ENCODE assay signal across 26 cellular contexts in genomic region chr19:33212773-33213172, GRCh38. TPM values are rescaled to one million over a fixed set of nuclear protein-coding genes. Genes with fewer than 3 reads are reported as not detected.
DNase-seq lines count a peak whose midpoint lies in the region; ATAC-seq, FAIRE-seq and TF ChIP-seq lines count a peak whose summit lies in the region.
"Had no signal": no experiment of that assay in that cellular context is flagged by ENCODE, and none has a peak within 500 bp of the region (broad histone marks: within the 10 kb centered on the region; RNA-seq: fewer than 3 reads in every experiment).

No MANE protein-coding gene starts in this region.

- no peaks in the 10 kb centered on the region for H3K36me3 ChIP-seq in BE2C
- H3K36me3 ChIP-seq in H7 (replicated peaks; ENCODE audit: control insufficient read depth, insufficient read depth, low read length) = no peaks in the 10 kb centered on the region
- H3K36me3 ChIP-seq in HepG2 (replicated peaks in 1 of 2; ENCODE audit: control insufficient read depth in 1 of 2, insufficient read depth in 2 of 2, low read length in 2 of 2) = no peaks in the 10 kb centered on the region
- peaks cover 2 to 7% of the 10 kb centered on the region in 2 donors for H3K36me3 ChIP-seq in neuronal stem cell (replicated peaks in 1 of 2; ENCODE audit: control insufficient read depth in 2 of 2, insufficient read depth in 2 of 2, low read length in 2 of 2)

- peak; percentile 42 for ATAC-seq in HepG2
- no peak for ATAC-seq in GM21786 (IDR thresholded peaks at IDR 0.05; ENCODE audit: unreplicated experiment)
- no peak for ATAC-seq in HG03457 (IDR thresholded peaks at IDR 0.05; ENCODE audit: unreplicated experiment)
- ATAC-seq: GM23338, HCT116, K562 had no signal

- H4K20me1 ChIP-seq in HepG2 (ENCODE audit: insufficient read depth, low read length) = no peaks in the 10 kb centered on the region

- peak overlapping the region; percentile 73 for H3K23ac ChIP-seq in neuronal stem cell (ENCODE audit: low read depth, low read length, poor library complexity)

- H2BK120ac ChIP-seq in neuronal stem cell (ENCODE audit: low read depth, low read length) = no peak overlapping the region

- H2AFZ ChIP-seq in HepG2 (ENCODE audit: low read length) = no peak overlapping the region
- H2AFZ ChIP-seq in neuronal stem cell (ENCODE audit: low read length) = no peak overlapping the region
- H2AFZ ChIP-seq: GM23338 had no signal

- peak overlapping the region; percentile 58 for H2BK15ac ChIP-seq in neuronal stem cell (ENCODE audit: low read length)

- no peaks in the 10 kb centered on the region for H3K9me3 ChIP-seq in BE2C
- H3K9me3 ChIP-seq in HepG2 (ENCODE audit: low read length) = no peaks in the 10 kb centered on the region
- H3K9me3 ChIP-seq in neuronal stem cell (replicated peaks in 1 of 2; ENCODE audit: control insufficient read depth in 2 of 2, insufficient read depth in 1 of 2, low read depth in 1 of 2, low read length in 2 of 2) = no peaks in the 10 kb centered on the region
- H3K9me3 ChIP-seq: Caco-2 had no signal

- H3K4me1 ChIP-seq in BE2C (no peaks in the 10 kb centered on the region), HepG2 (ENCODE audit: insufficient read depth, low read length) (peaks cover 35% of the 10 kb centered on the region), neuronal stem cell (ENCODE audit: control insufficient read depth in 2 of 2, insufficient read depth in 1 of 2, low read depth in 1 of 2, low read length in 2 of 2) (peaks cover 0 to 2% of the 10 kb centered on the region in 2 donors)
- H3K4me1 ChIP-seq: Caco-2 had no signal

- peak overlapping the region; percentile 24; the same call in 1 of the 2 replicates for H3K4me2 ChIP-seq in HepG2 (ENCODE audit: low read depth, low read length)
- no peak overlapping the region for H3K4me2 ChIP-seq in neuronal stem cell (ENCODE audit: insufficient read depth, low read length, poor library complexity, severe bottlenecking)
- H3K4me2 ChIP-seq: GM23338 had no signal

- no peak for FAIRE-seq in HepG2 (lab: Jason Lieb, UNC)
- FAIRE-seq: A204.1, GM12892, GM18507, H54, K562 had no signal

- no peak for TF ChIP-seq RAD21 in HepG2 (CRISPR knock-in tag; IDR thresholded peaks at IDR 0.05)

- BruUV-seq in HepG2 (replicated peaks; lab: Mats Ljungman, UMichigan) = no TSS peak

- intact Hi-C loops in HepG2 (cut with micrococcal nuclease; ENCODE audit: unreplicated experiment) = no loop called here

- no peak overlapping the region for H3K9ac ChIP-seq in HepG2 (ENCODE audit: insufficient read depth, low read depth, low read length)
- no peak overlapping the region for H3K9ac ChIP-seq in neuronal stem cell (ENCODE audit: low read depth, low read length, poor library complexity)

- no peaks in the 10 kb centered on the region for H3K79me2 ChIP-seq in HepG2 (ENCODE audit: insufficient read depth, low read length)

- no peaks in the 10 kb centered on the region for H3K79me1 ChIP-seq in neuronal stem cell (ENCODE audit: low read depth, low read length)

- H2AK5ac ChIP-seq in neuronal stem cell (ENCODE audit: low read depth, low read length) = peak overlapping the region; percentile 92

- POLR2A ChIA-PET in HepG2 (lab: Yijun Ruan, JAX) = no interaction called here

- peak overlapping the region; percentile 56 for H3K14ac ChIP-seq in neuronal stem cell (ENCODE audit: low read length)

- peak overlapping the region; percentile 71 for H2BK5ac ChIP-seq in neuronal stem cell (ENCODE audit: low read length)

- H4K91ac ChIP-seq in neuronal stem cell (ENCODE audit: low read depth, low read length, poor library complexity) = no peak overlapping the region

- TF ChIP-seq EP300 in HepG2 (IDR thresholded peaks at IDR 0.05; ENCODE audit: low read depth in 2 of 2, low read length in 2 of 2) (no peak), HepG2 (CRISPR knock-in tag; IDR thresholded peaks at IDR 0.05; ENCODE audit: borderline replicate concordance) (no peak)

- peak overlapping the region; percentile 48 for H3K18ac ChIP-seq in neuronal stem cell (ENCODE audit: low read length)

- 23% methylated on average over 5 of the region's 12 CpGs for WGBS in HepG2 (ENCODE audit: low lambda C conversion rate)
- no CpG with 5 or more reads among the region's 12 CpGs for WGBS in neuronal stem cell (ENCODE audit: extremely low coverage in 2 of 2, insufficient read length in 2 of 2, insufficient replicate concordance in 1 of 2), 2 donors

- H3K27me3 ChIP-seq in BE2C = no peaks in the 10 kb centered on the region
- no peaks in the 10 kb centered on the region for H3K27me3 ChIP-seq in H7 (ENCODE audit: control insufficient read depth, insufficient read depth, low read length)
- peaks cover 7 to 14% of the 10 kb centered on the region in 2 experiments; a peak in 3 of 5 replicates for H3K27me3 ChIP-seq in HepG2 (ENCODE audit: control insufficient read depth in 1 of 2, insufficient read depth in 2 of 2, low read length in 2 of 2)
- H3K27me3 ChIP-seq in neuronal stem cell (ENCODE audit: control insufficient read depth in 3 of 3, insufficient read depth in 3 of 3, low read depth in 1 of 3, low read length in 3 of 3) = no peaks in the 10 kb centered on the region

- peak; percentile 8 for DNase-seq in BE2C
- peak; percentile 60 for DNase-seq in H7
- DNase-seq in HepG2 (ENCODE audit: low spot score) = no peak
- DNase-seq in neuronal stem cell (ENCODE audit: low spot score) = no peak
- DNase-seq in activated effector memory CD4-positive, alpha-beta T cell treated with anti-CD3 and anti-CD28 coated beads, Interleukin-2, amount 50 U/mL, for 16 hours = no peak
- DNase-seq: ACHN; Caco-2; CD4-positive, alpha-beta T cell; DMS153; DMS79; GDM1; IMR-90 had no signal

- in situ Hi-C loops in HepG2 (cut with HindIII; ENCODE audit: extremely low pct_ligation_motif_present, low pct_unique_long_range_greater_than_20kb) = no loop called here

- CTCF ChIA-PET in HepG2 (lab: Yijun Ruan, JAX; ENCODE audit: low intra/inter-chr PET ratio, low total read pairs) = no interaction called here

- H3K27ac ChIP-seq in HepG2 (ENCODE audit: extremely low read length, insufficient read depth, low read length) = no peak overlapping the region
- H3K27ac ChIP-seq in neuronal stem cell (replicated peaks; ENCODE audit: low read length) = no peak overlapping the region
- H3K27ac ChIP-seq: C4-2B, HL-60 had no signal

- H3K4me3 ChIP-seq in BE2C (ENCODE audit: low read depth, low read length) (no peak overlapping the region), H7 (ENCODE audit: insufficient read depth, low read depth, low read length) (no peak overlapping the region), HepG2 (replicated peaks in 1 of 3; ENCODE audit: insufficient read depth in 1 of 3, low read depth in 2 of 3, low read length in 3 of 3) (peak overlapping the region in 1 of 3 experiments; percentile 33; a peak in 1 of 6 replicates), neuronal stem cell (ENCODE audit: low read length in 2 of 2) (no peak overlapping the region)
- H3K4me3 ChIP-seq: GM23338, K562 had no signal

- TF ChIP-seq CTCF in BE2C (IDR thresholded peaks at IDR 0.05; ENCODE audit: low read depth, low read length) (no peak), HepG2 (CRISPR knock-in tag; IDR thresholded peaks at IDR 0.05) (no peak)

- TF ChIP-seq POLR2A in HepG2 (IDR thresholded peaks at IDR 0.05; ENCODE audit: insufficient read depth in 1 of 2, low read depth in 2 of 2, low read length in 2 of 2) = no peak

- no peak overlapping the region for H4K8ac ChIP-seq in neuronal stem cell (ENCODE audit: low read depth, low read length)

- H2BK12ac ChIP-seq in neuronal stem cell (ENCODE audit: low read length) = peak overlapping the region; percentile 73

- no peak overlapping the region for H3K4ac ChIP-seq in neuronal stem cell (ENCODE audit: low read length)

RNA-seq across cellular contexts. Expression of gene SLC7A10, which starts 12.9 kb away (rescaled TPM):
- not detected for polyA plus RNA-seq in BE2C (2012; ENCODE audit: insufficient read depth, insufficient read length, low read depth)
- total RNA-seq in H7 (2014; rRNA removed; shearing (Covaris generic)) = 2.4 and 3.0 TPM in 2 replicates
- total RNA-seq in HepG2 (2016; rRNA removed; fragmentation: Illumina TruSeq; extraction: Trizol) = 0.41 and 2.2 TPM in 2 replicates
- 2.6 and 2.7 TPM in 2 replicates for total RNA-seq in HepG2 (2016; cell fraction: cytosol; rRNA removed; fragmentation: Illumina TruSeq; extraction: Trizol; ENCODE audit: low read depth)
- 0.51 and 1.7 TPM in 2 replicates for total RNA-seq in HepG2 (2016; cell fraction: insoluble cytoplasmic fraction; rRNA removed; fragmentation: Illumina TruSeq; extraction: Trizol)
- 1.5 and 1.7 TPM in 2 replicates for total RNA-seq in HepG2 (2016; cell fraction: membrane; rRNA removed; fragmentation: Illumina TruSeq; extraction: Trizol)
- total RNA-seq in HepG2 (2016; cell fraction: nucleus; rRNA removed; fragmentation: Illumina TruSeq; extraction: Trizol) = 1.7 and 2.4 TPM in 2 replicates
- polyA plus RNA-seq in HepG2 (2011; rRNA removed) = 1.1 TPM in 2 replicates
- 0.85 and 1.0 TPM in 2 replicates for polyA plus RNA-seq in HepG2 (2011; cell fraction: cytosol; rRNA removed)
- polyA plus RNA-seq in HepG2 (2011; cell fraction: nucleus; rRNA removed) = 4.6 and 6.0 TPM in 2 replicates
- 0.63 and 0.66 TPM in 2 replicates for polyA plus RNA-seq in HepG2 (2012)
- polyA plus RNA-seq in HepG2 (2016; cell fraction: cytosol; fragmentation: Illumina TruSeq; extraction: Trizol; ENCODE audit: low read depth) = 2.1 and 2.7 TPM in 2 replicates
- 1.1 and 1.2 TPM in 2 replicates for polyA plus RNA-seq in HepG2 (2016; cell fraction: insoluble cytoplasmic fraction; fragmentation: Illumina TruSeq; extraction: Trizol; ENCODE audit: low read depth)
- polyA plus RNA-seq in HepG2 (2016; cell fraction: membrane; fragmentation: Illumina TruSeq; extraction: Trizol; ENCODE audit: low read depth) = 2.4 and 2.6 TPM in 2 replicates
- 5.9 and 6.0 TPM in 2 replicates for polyA plus RNA-seq in HepG2 (2016; cell fraction: nucleus; fragmentation: Illumina TruSeq; extraction: Trizol; ENCODE audit: insufficient read depth, low read depth)
- polyA minus RNA-seq in HepG2 (2011; rRNA and poly(A)+ RNA removed; ENCODE audit: low replicate concordance) = 1.7 TPM in 1 of 2 replicates, not detected in the other
- 0.35 and 0.40 TPM in 2 replicates for polyA minus RNA-seq in HepG2 (2011; cell fraction: cytosol; rRNA and poly(A)+ RNA removed)
- 0.62 and 0.64 TPM in 2 replicates for polyA minus RNA-seq in HepG2 (2011; cell fraction: nucleus; rRNA and poly(A)+ RNA removed)
- polyA plus RNA-seq in neuronal stem cell (2013, experiment 1 of 2) = 1.1 TPM
- polyA plus RNA-seq in neuronal stem cell (2013, experiment 2 of 2) = 0.97 TPM
- total RNA-seq: Caco-2; CD4-positive, alpha-beta T cell; Daoy; HT1080; IMR-90; K562 had no signal
- polyA plus RNA-seq: BJ, IMR-90 had no signal

RNA-seq across cellular contexts. Expression of gene LRP3, which starts 18.6 kb away (rescaled TPM):
- polyA plus RNA-seq in BE2C (2012; ENCODE audit: insufficient read depth, insufficient read length, low read depth) = 152 TPM
- 54.8 and 57.7 TPM in 2 replicates for total RNA-seq in H7 (2014; rRNA removed; shearing (Covaris generic))
- total RNA-seq in HepG2 (2016; rRNA removed; fragmentation: Illumina TruSeq; extraction: Trizol) = 45.1 and 51.6 TPM in 2 replicates
- 34.5 and 35.4 TPM in 2 replicates for total RNA-seq in HepG2 (2016; cell fraction: cytosol; rRNA removed; fragmentation: Illumina TruSeq; extraction: Trizol; ENCODE audit: low read depth)
- total RNA-seq in HepG2 (2016; cell fraction: insoluble cytoplasmic fraction; rRNA removed; fragmentation: Illumina TruSeq; extraction: Trizol) = 39.3 and 56.4 TPM in 2 replicates
- 85.6 and 91.5 TPM in 2 replicates for total RNA-seq in HepG2 (2016; cell fraction: membrane; rRNA removed; fragmentation: Illumina TruSeq; extraction: Trizol)
- 24.3 and 30.9 TPM in 2 replicates for total RNA-seq in HepG2 (2016; cell fraction: nucleus; rRNA removed; fragmentation: Illumina TruSeq; extraction: Trizol)
- 17.6 and 30.3 TPM in 2 replicates for polyA plus RNA-seq in HepG2 (2011; rRNA removed)
- polyA plus RNA-seq in HepG2 (2011; cell fraction: cytosol; rRNA removed) = 9.6 and 22.4 TPM in 2 replicates
- polyA plus RNA-seq in HepG2 (2011; cell fraction: nucleus; rRNA removed) = 49.0 and 59.4 TPM in 2 replicates
- 12.5 and 18.3 TPM in 2 replicates for polyA plus RNA-seq in HepG2 (2012)
- 46.7 and 50.1 TPM in 2 replicates for polyA plus RNA-seq in HepG2 (2016; cell fraction: cytosol; fragmentation: Illumina TruSeq; extraction: Trizol; ENCODE audit: low read depth)
- polyA plus RNA-seq in HepG2 (2016; cell fraction: insoluble cytoplasmic fraction; fragmentation: Illumina TruSeq; extraction: Trizol; ENCODE audit: low read depth) = 41.6 and 54.2 TPM in 2 replicates
- 92.1 and 104 TPM in 2 replicates for polyA plus RNA-seq in HepG2 (2016; cell fraction: membrane; fragmentation: Illumina TruSeq; extraction: Trizol; ENCODE audit: low read depth)
- polyA plus RNA-seq in HepG2 (2016; cell fraction: nucleus; fragmentation: Illumina TruSeq; extraction: Trizol; ENCODE audit: insufficient read depth, low read depth) = 70.1 and 70.6 TPM in 2 replicates
- polyA minus RNA-seq in HepG2 (2011; rRNA and poly(A)+ RNA removed; ENCODE audit: low replicate concordance) = 11.9 and 50.0 TPM in 2 replicates
- polyA minus RNA-seq in HepG2 (2011; cell fraction: cytosol; rRNA and poly(A)+ RNA removed) = 9.7 and 13.5 TPM in 2 replicates
- polyA minus RNA-seq in HepG2 (2011; cell fraction: nucleus; rRNA and poly(A)+ RNA removed) = 10.3 TPM in 2 replicates
- polyA plus RNA-seq in neuronal stem cell (2013, experiment 1 of 2) = 42.5 TPM
- polyA plus RNA-seq in neuronal stem cell (2013, experiment 2 of 2) = 38.5 TPM
- polyA plus RNA-seq: K562 had no signal

Comparison
In these comparisons a context has a peak if more than half of its experiments do, and no peak if none do; other contexts are left out.
1. DNase-seq: peak in BE2C (single experiment) and H7 (single experiment); none in HepG2 (single experiment), neuronal stem cell (single experiment) and activated effector memory CD4-positive, alpha-beta T cell treated with anti-CD3 and anti-CD28 coated beads, Interleukin-2, amount 50 U/mL, for 16 hours (single experiment).